Comparison of ENCODE assay signal across 13 cellular contexts in the genomic region with DNA sequence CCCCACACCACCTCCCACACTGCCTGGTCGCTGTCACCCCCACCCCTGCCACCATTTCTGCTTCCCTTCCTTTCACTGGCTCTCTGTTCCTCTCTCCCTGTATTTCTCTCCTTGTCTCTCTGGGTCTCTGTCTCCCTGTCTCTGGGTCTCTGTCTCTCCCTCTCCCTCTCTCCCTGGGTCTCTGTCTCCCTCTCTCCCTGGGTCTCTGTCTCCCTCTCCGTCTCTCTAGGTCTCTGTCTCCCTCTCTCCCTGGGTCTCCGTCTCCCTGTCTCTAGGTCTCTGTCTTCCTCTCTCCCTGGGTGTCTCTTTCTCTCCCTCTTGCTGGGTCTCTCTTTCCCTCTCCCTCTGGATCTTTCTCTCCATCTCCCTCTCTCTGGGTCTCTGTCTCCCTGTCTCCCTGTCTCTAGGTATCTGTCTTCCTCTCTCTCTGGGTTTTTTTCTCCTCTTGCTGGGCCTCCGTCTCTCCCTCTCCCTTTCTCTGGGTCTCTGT. TPM values are rescaled to one million over a fixed set of nuclear protein-coding genes. Genes with fewer than 3 reads are reported as not detected.
A peak's percentile ranks its signal among the peaks of the same experiment; 100 is the strongest.
DNase-seq lines count a peak whose midpoint lies in the region; ATAC-seq and TF ChIP-seq lines count a peak whose summit lies in the region.
"Had no signal": no experiment of that assay in that cellular context is flagged by ENCODE, and none has a peak within 500 bp of the region (broad histone marks: within the 10 kb centered on the region; RNA-seq: fewer than 3 reads in every experiment).

No MANE protein-coding gene starts in this region.

- no peaks in the 10 kb centered on the region for H3K4me1 Mint-ChIP-seq in endothelial cell (ENCODE audit: unreplicated experiment)

- no peaks in the 10 kb centered on the region for H3K9me3 ChIP-seq in right atrium auricular region
- H3K9me3 ChIP-seq in prostate gland, result no peaks in the 10 kb centered on the region
- H3K9me3 ChIP-seq: mucosa of descending colon, SJSA1 had no signal

- H3K27ac ChIP-seq in right atrium auricular region (peak overlapping the region; percentile 83 to 94), prostate gland (peak overlapping the region; percentile 60)
- H3K27ac ChIP-seq: SJSA1, VCaP had no signal

- H3K27me3 ChIP-seq in right atrium auricular region (no peaks in the 10 kb centered on the region), prostate gland (replicated peaks; ENCODE audit: insufficient read depth) (no peaks in the 10 kb centered on the region)
- H3K27me3 ChIP-seq: SJSA1 had no signal

- H3K36me3 Mint-ChIP-seq in endothelial cell (ENCODE audit: low read depth, unreplicated experiment), result peaks cover 18% of the 10 kb centered on the region

- no peak for TF ChIP-seq POLR2A in prostate gland (IDR thresholded peaks at IDR 0.05)

- no peak for DNase-seq in right atrium auricular region (ENCODE audit: low spot score)
- no peak for DNase-seq in left ventricle myocardium superior
- no peak for DNase-seq in endothelial cell (ENCODE audit: low spot score)
- DNase-seq in prostate gland (ENCODE audit: low spot score), result no peak
- no peak for DNase-seq in activated gamma-delta T cell (lab: John Stamatoyannopoulos, UW)
- no peak for DNase-seq in DMS 273 treated with DMSO at 0.1 percent for 48 hours (lab: John Stamatoyannopoulos, UW)
- no peak for DNase-seq in DMS153 treated with DMSO at 0.1 percent for 48 hours (lab: John Stamatoyannopoulos, UW; ENCODE audit: unreplicated experiment)
- DNase-seq: mucosa of descending colon, NCI-H1436 treated with DMSO at 0.1 percent for 48 hours, small intestine had no signal

- H3K4me1 ChIP-seq in right atrium auricular region, result peaks cover 0 to 67% of the 10 kb centered on the region in 2 donors
- H3K4me1 ChIP-seq in prostate gland (replicated peaks), result no peaks in the 10 kb centered on the region

- no peak for TF ChIP-seq CTCF in right atrium auricular region (IDR thresholded peaks at IDR 0.05)
- no peak for TF ChIP-seq CTCF in endothelial cell (IDR thresholded peaks at IDR 0.05; ENCODE audit: unreplicated experiment)
- TF ChIP-seq CTCF in prostate gland (IDR thresholded peaks at IDR 0.05), result no peak

- no peaks in the 10 kb centered on the region for H3K36me3 ChIP-seq in right atrium auricular region
- no peaks in the 10 kb centered on the region for H3K36me3 ChIP-seq in prostate gland
- H3K36me3 ChIP-seq: SJSA1 had no signal

- ATAC-seq in left ventricle myocardium superior (no peak), HG02885 (IDR thresholded peaks at IDR 0.05; ENCODE audit: poor library complexity, unreplicated experiment) (no peak)

- WGBS in prostate gland, result 81% methylated on average over 4 of the region's 4 CpGs

- no peaks in the 10 kb centered on the region for H3K9me3 Mint-ChIP-seq in endothelial cell (ENCODE audit: unreplicated experiment)

- no peak overlapping the region for H3K4me3 ChIP-seq in right atrium auricular region
- H3K4me3 ChIP-seq in prostate gland, result no peak overlapping the region
- H3K4me3 ChIP-seq: mucosa of descending colon, SJSA1 had no signal

- intact Hi-C loops in left ventricle myocardium superior (cut with micrococcal nuclease) (no loop called here), prostate gland (cut with DNase I) (no loop called here)

- peak overlapping the region; percentile 73 for H3K4me3 Mint-ChIP-seq in endothelial cell (ENCODE audit: unreplicated experiment)

- H3K27ac Mint-ChIP-seq in endothelial cell (ENCODE audit: unreplicated experiment), result peak overlapping the region; percentile 71

- H3K27me3 Mint-ChIP-seq in endothelial cell (ENCODE audit: unreplicated experiment), result peaks cover 5% of the 10 kb centered on the region

RNA-seq across cellular contexts. Expression of gene KLHL26, which starts 21.6 kb away (rescaled TPM):
- total RNA-seq in right atrium auricular region, result 10 to 100 TPM in 1 of 2 donors, 1 to 10 TPM in 1; 5.7 to 11.3 TPM
- total RNA-seq in left ventricle myocardium superior, result 5.8 TPM
- total RNA-seq in endothelial cell (ENCODE audit: unreplicated experiment), result 5.1 TPM
- total RNA-seq in prostate gland, result 10 to 100 TPM in 1 of 2 donors, 1 to 10 TPM in 1; 9.1 to 18.4 TPM

RNA-seq across cellular contexts. Expression of gene CRTC1, which starts 25.1 kb away (rescaled TPM):
- total RNA-seq in right atrium auricular region (1 to 10 TPM; 4.0 to 5.8 TPM), left ventricle myocardium superior (10.3 TPM), endothelial cell (ENCODE audit: unreplicated experiment) (17.5 TPM), prostate gland (10 to 100 TPM in 1 of 2 donors, 1 to 10 TPM in 1; 6.7 to 24.4 TPM)

RNA-seq across cellular contexts. Expression of gene TMEM59L, which starts 45.7 kb away (rescaled TPM):
- total RNA-seq in right atrium auricular region (1 to 10 TPM; 2.2 to 3.0 TPM), left ventricle myocardium superior (1.5 TPM), endothelial cell (ENCODE audit: unreplicated experiment) (0.15 TPM), prostate gland (1 to 10 TPM in 1 of 2 donors, under 1 TPM in 1; 0.27 to 3.6 TPM)
- total RNA-seq: SJSA1 had no signal

RNA-seq across cellular contexts. Expression of gene CRLF1, which starts 51.8 kb away (rescaled TPM):
- total RNA-seq in right atrium auricular region, result 10 to 100 TPM; 71.8 to 73.9 TPM
- total RNA-seq in left ventricle myocardium superior, result 21.4 TPM
- total RNA-seq in endothelial cell (ENCODE audit: unreplicated experiment), result 0.74 TPM
- total RNA-seq in prostate gland, result 10 to 100 TPM in 1 of 2 donors, 1 to 10 TPM in 1; 2.6 to 12.6 TPM
